Comparison of ENCODE assay signal across 1 cellular context in the genomic region with DNA sequence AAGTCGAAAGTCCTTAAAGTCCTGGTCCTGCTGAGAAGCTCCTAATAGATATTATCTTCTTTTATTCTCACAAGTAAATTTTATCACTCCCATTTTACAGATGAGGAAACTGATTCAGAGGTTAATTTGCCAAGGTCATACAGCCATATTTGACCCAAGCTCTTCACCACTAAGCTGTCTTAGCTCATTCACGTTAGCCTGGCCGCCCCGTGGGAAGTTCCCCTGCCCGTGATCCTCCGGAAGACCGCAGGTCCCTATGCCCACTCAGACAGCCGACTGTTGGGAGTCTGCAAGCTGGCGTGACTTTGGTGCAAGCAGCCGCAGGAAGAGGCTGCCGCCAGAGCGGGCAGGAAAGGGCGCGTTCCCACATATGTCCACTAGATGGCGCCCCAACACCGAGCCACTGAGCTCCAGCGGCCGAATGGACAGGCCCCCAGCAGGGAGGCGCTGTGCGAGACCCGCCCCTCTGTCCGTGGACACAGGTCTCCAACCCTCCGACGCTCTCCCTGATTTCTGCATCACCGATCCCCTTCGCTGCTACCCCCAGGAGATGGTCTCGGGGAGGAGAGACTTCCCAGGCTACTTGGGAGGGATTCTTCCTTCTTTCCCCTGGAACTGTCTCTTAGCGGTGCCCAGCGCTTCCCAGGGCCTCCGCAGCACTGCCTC.
TF ChIP-seq lines count a peak whose summit lies in the region.

No MANE protein-coding gene starts in this region.

TF ChIP-seq in HepG2, 621 proteins besides CTCF, POLR2A, EP300 and RAD21 (continued from another document and continues in another):
- TF ChIP-seq ZBTB8A (CRISPR knock-in tag; IDR thresholded peaks at IDR 0.05; ENCODE audit: borderline replicate concordance, low read depth) (no peak), BRCA1 (CRISPR knock-in tag; IDR thresholded peaks at IDR 0.05) (no peak), ATM (IDR thresholded peaks at IDR 0.05; ENCODE audit: borderline replicate concordance) (no peak), NFYB (CRISPR knock-in tag; IDR thresholded peaks at IDR 0.05) (no peak), ZBTB7B (CRISPR knock-in tag; IDR thresholded peaks at IDR 0.05) (no peak), SP5 (CRISPR knock-in tag; IDR thresholded peaks at IDR 0.05; ENCODE audit: borderline replicate concordance, low read depth) (peak; percentile 19; the same call in 1 of the 2 replicates), SNRNP70 (IDR thresholded peaks at IDR 0.05; ENCODE audit: low read depth, low read length) (no peak), ZNF121 (CRISPR knock-in tag; IDR thresholded peaks at IDR 0.05) (no peak), ZNF343 (CRISPR knock-in tag; IDR thresholded peaks at IDR 0.05) (no peak), CAMTA2 (CRISPR knock-in tag; IDR thresholded peaks at IDR 0.05; ENCODE audit: borderline replicate concordance) (no peak), PHB2 (IDR thresholded peaks at IDR 0.05; ENCODE audit: partially characterized antibody) (no peak), MIER2 (CRISPR knock-in tag; IDR thresholded peaks at IDR 0.05) (peak; percentile 60), ZNF572 (CRISPR knock-in tag; IDR thresholded peaks at IDR 0.05) (0 out of 2 replicates have a peak, but pooled peaks have one; percentile 64), HOXA9 (CRISPR knock-in tag; IDR thresholded peaks at IDR 0.05; ENCODE audit: borderline replicate concordance) (no peak), RXRB (CRISPR knock-in tag; IDR thresholded peaks at IDR 0.05; ENCODE audit: borderline replicate concordance) (peak; percentile 14; the same call in 1 of the 2 replicates), ZNF772 (CRISPR knock-in tag; IDR thresholded peaks at IDR 0.05) (no peak), ZNF136 (CRISPR knock-in tag; IDR thresholded peaks at IDR 0.05; ENCODE audit: low read depth) (no peak), SP4 (CRISPR knock-in tag; IDR thresholded peaks at IDR 0.05) (peak; percentile 62; the same call in 1 of the 2 replicates), HES4 (CRISPR knock-in tag; IDR thresholded peaks at IDR 0.05; ENCODE audit: borderline replicate concordance) (no peak), PAX8 (CRISPR knock-in tag; IDR thresholded peaks at IDR 0.05; ENCODE audit: borderline replicate concordance) (no peak), ONECUT2 (CRISPR knock-in tag; IDR thresholded peaks at IDR 0.05) (no peak), ZFP1 (CRISPR knock-in tag; IDR thresholded peaks at IDR 0.05) (no peak), ZNF749 (CRISPR knock-in tag; IDR thresholded peaks at IDR 0.05; ENCODE audit: borderline replicate concordance) (no peak), SIX1 (CRISPR knock-in tag; IDR thresholded peaks at IDR 0.05; ENCODE audit: borderline replicate concordance) (no peak), THYN1 (CRISPR knock-in tag; IDR thresholded peaks at IDR 0.05; ENCODE audit: borderline replicate concordance, low read depth) (no peak), SALL2 (CRISPR knock-in tag; IDR thresholded peaks at IDR 0.05) (peak; percentile 55; the same call in 1 of the 2 replicates), SMC3 (IDR thresholded peaks at IDR 0.05; ENCODE audit: low read length) (peak; percentile 12; the same call in 1 of the 2 replicates), SNAI1 (CRISPR knock-in tag; IDR thresholded peaks at IDR 0.05; ENCODE audit: borderline replicate concordance) (no peak), FOXJ3 (CRISPR knock-in tag; IDR thresholded peaks at IDR 0.05; ENCODE audit: borderline replicate concordance) (no peak), RORA (CRISPR knock-in tag; IDR thresholded peaks at IDR 0.05) (no peak)
- TF ChIP-seq, protein P1, sequence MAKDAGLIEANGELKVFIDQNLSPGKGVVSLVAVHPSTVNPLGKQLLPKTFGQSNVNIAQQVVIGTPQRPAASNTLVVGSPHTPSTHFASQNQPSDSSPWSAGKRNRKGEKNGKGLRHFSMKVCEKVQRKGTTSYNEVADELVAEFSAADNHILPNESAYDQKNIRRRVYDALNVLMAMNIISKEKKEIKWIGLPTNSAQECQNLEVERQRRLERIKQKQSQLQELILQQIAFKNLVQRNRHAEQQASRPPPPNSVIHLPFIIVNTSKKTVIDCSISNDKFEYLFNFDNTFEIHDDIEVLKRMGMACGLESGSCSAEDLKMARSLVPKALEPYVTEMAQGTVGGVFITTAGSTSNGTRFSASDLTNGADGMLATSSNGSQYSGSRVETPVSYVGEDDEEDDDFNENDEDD (CRISPR knock-in tag; IDR thresholded peaks at IDR 0.05; ENCODE audit: borderline replicate concordance), result no peak
- TF ChIP-seq, protein P2, sequence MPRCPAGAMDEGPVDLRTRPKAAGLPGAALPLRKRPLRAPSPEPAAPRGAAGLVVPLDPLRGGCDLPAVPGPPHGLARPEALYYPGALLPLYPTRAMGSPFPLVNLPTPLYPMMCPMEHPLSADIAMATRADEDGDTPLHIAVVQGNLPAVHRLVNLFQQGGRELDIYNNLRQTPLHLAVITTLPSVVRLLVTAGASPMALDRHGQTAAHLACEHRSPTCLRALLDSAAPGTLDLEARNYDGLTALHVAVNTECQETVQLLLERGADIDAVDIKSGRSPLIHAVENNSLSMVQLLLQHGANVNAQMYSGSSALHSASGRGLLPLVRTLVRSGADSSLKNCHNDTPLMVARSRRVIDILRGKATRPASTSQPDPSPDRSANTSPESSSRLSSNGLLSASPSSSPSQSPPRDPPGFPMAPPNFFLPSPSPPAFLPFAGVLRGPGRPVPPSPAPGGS (CRISPR knock-in tag; IDR thresholded peaks at IDR 0.05), result peak; percentile 62; the same call in 1 of the 2 replicates
- TF ChIP-seq, protein P3, sequence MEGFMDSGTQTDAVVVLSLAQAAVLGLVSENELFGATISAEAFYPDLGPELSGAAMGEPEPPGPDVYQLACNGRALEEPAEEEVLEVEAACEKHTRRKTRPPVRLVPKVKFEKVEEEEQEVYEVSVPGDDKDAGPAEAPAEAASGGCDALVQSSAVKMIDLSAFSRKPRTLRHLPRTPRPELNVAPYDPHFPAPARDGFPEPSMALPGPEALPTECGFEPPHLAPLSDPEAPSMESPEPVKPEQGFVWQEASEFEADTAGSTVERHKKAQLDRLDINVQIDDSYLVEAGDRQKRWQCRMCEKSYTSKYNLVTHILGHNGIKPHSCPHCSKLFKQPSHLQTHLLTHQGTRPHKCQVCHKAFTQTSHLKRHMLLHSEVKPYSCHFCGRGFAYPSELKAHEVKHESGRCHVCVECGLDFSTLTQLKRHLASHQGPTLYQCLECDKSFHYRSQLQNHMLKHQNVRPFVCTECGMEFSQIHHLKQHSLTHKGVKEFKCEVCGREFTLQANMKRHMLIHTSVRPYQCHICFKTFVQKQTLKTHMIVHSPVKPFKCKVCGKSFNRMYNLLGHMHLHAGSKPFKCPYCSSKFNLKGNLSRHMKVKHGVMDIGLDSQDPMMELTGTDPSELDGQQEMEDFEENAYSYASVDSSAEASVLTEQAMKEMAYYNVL (CRISPR knock-in tag; IDR thresholded peaks at IDR 0.05; ENCODE audit: borderline replicate concordance), result no peak
- TF ChIP-seq, protein P4, sequence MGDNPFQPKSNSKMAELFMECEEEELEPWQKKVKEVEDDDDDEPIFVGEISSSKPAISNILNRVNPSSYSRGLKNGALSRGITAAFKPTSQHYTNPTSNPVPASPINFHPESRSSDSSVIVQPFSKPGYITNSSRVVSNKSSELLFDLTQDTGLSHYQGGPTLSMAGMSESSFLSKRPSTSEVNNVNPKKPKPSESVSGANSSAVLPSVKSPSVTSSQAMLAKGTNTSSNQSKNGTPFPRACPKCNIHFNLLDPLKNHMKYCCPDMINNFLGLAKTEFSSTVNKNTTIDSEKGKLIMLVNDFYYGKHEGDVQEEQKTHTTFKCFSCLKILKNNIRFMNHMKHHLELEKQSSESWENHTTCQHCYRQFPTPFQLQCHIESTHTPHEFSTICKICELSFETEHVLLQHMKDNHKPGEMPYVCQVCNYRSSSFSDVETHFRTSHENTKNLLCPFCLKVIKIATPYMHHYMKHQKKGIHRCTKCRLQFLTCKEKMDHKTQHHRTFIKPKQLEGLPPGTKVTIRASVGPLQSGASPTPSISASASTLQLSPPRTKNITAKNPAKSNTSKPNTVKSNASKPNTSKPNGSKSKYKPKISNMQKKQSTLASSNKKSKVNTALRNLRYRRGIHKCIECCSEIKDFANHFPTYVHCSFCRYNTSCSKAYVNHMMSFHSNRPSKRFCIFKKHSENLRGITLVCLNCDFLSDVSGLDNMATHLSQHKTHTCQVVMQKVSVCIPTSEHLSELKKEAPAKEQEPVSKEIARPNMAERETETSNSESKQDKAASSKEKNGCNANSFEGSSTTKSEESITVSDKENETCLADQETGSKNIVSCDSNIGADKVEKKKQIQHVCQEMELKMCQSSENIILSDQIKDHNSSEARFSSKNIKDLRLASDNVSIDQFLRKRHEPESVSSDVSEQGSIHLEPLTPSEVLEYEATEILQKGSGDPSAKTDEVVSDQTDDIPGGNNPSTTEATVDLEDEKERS (CRISPR knock-in tag; IDR thresholded peaks at IDR 0.05), result no peak
- TF ChIP-seq, protein P5, sequence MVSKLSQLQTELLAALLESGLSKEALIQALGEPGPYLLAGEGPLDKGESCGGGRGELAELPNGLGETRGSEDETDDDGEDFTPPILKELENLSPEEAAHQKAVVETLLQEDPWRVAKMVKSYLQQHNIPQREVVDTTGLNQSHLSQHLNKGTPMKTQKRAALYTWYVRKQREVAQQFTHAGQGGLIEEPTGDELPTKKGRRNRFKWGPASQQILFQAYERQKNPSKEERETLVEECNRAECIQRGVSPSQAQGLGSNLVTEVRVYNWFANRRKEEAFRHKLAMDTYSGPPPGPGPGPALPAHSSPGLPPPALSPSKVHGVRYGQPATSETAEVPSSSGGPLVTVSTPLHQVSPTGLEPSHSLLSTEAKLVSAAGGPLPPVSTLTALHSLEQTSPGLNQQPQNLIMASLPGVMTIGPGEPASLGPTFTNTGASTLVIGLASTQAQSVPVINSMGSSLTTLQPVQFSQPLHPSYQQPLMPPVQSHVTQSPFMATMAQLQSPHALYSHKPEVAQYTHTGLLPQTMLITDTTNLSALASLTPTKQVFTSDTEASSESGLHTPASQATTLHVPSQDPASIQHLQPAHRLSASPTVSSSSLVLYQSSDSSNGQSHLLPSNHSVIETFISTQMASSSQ (IDR thresholded peaks at IDR 0.05; ENCODE audit: low read depth), result no peak
- TF ChIP-seq, protein P5 (CRISPR knock-in tag; IDR thresholded peaks at IDR 0.05; ENCODE audit: borderline replicate concordance), result 0 out of 2 replicates have a peak, but pooled peaks have one; percentile 20
- TF ChIP-seq, protein P6, sequence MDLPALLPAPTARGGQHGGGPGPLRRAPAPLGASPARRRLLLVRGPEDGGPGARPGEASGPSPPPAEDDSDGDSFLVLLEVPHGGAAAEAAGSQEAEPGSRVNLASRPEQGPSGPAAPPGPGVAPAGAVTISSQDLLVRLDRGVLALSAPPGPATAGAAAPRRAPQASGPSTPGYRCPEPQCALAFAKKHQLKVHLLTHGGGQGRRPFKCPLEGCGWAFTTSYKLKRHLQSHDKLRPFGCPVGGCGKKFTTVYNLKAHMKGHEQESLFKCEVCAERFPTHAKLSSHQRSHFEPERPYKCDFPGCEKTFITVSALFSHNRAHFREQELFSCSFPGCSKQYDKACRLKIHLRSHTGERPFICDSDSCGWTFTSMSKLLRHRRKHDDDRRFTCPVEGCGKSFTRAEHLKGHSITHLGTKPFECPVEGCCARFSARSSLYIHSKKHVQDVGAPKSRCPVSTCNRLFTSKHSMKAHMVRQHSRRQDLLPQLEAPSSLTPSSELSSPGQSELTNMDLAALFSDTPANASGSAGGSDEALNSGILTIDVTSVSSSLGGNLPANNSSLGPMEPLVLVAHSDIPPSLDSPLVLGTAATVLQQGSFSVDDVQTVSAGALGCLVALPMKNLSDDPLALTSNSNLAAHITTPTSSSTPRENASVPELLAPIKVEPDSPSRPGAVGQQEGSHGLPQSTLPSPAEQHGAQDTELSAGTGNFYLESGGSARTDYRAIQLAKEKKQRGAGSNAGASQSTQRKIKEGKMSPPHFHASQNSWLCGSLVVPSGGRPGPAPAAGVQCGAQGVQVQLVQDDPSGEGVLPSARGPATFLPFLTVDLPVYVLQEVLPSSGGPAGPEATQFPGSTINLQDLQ (CRISPR knock-in tag; IDR thresholded peaks at IDR 0.05), result no peak
- TF ChIP-seq, protein P7, sequence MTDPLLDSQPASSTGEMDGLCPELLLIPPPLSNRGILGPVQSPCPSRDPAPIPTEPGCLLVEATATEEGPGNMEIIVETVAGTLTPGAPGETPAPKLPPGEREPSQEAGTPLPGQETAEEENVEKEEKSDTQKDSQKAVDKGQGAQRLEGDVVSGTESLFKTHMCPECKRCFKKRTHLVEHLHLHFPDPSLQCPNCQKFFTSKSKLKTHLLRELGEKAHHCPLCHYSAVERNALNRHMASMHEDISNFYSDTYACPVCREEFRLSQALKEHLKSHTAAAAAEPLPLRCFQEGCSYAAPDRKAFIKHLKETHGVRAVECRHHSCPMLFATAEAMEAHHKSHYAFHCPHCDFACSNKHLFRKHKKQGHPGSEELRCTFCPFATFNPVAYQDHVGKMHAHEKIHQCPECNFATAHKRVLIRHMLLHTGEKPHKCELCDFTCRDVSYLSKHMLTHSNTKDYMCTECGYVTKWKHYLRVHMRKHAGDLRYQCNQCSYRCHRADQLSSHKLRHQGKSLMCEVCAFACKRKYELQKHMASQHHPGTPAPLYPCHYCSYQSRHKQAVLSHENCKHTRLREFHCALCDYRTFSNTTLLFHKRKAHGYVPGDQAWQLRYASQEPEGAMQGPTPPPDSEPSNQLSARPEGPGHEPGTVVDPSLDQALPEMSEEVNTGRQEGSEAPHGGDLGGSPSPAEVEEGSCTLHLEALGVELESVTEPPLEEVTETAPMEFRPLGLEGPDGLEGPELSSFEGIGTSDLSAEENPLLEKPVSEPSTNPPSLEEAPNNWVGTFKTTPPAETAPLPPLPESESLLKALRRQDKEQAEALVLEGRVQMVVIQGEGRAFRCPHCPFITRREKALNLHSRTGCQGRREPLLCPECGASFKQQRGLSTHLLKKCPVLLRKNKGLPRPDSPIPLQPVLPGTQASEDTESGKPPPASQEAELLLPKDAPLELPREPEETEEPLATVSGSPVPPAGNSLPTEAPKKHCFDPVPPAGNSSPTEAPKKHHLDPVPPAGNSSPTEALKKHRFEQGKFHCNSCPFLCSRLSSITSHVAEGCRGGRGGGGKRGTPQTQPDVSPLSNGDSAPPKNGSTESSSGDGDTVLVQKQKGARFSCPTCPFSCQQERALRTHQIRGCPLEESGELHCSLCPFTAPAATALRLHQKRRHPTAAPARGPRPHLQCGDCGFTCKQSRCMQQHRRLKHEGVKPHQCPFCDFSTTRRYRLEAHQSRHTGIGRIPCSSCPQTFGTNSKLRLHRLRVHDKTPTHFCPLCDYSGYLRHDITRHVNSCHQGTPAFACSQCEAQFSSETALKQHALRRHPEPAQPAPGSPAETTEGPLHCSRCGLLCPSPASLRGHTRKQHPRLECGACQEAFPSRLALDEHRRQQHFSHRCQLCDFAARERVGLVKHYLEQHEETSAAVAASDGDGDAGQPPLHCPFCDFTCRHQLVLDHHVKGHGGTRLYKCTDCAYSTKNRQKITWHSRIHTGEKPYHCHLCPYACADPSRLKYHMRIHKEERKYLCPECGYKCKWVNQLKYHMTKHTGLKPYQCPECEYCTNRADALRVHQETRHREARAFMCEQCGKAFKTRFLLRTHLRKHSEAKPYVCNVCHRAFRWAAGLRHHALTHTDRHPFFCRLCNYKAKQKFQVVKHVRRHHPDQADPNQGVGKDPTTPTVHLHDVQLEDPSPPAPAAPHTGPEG (CRISPR knock-in tag; IDR thresholded peaks at IDR 0.05), result no peak
